ENCODE assay signal across 20 cellular contexts in genomic region chr17:31466096-31466495, GRCh38.
"Had no signal": no experiment of that assay in that cellular context is flagged by ENCODE, and none has a peak within 500 bp of the region (broad histone marks: within the 10 kb centered on the region; RNA-seq: fewer than 3 reads in every experiment).

No MANE protein-coding gene starts in this region.

- H3K27ac Mint-ChIP-seq: activated CD4-positive, alpha-beta memory T cell treated with anti-CD3 and anti-CD28 coated beads, Interleukin-2, amount 10 ng/mL, durations not matched to agents 7 days and 5 days; activated CD8-positive, alpha-beta memory T cell treated with anti-CD3 and anti-CD28 coated beads, Interleukin-2, amount 10 ng/mL, durations not matched to agents 7 days and 5 days; activated naive CD4-positive, alpha-beta T cell treated with anti-CD3 and anti-CD28 coated beads for 36 hours; activated T-helper 2 cell treated with anti-CD3 and anti-CD28 coated beads, Interferon-gamma antibody, Interleukin-2, Interleukin-4, amounts not matched to agents 10 μg/mL and 5 μg/mL and 100 μg/mL, durations not matched to agents 14 hours and 24 hours and 36 hours; effector memory CD8-positive, alpha-beta T cell; immature natural killer cell; memory B cell; natural killer cell treated with Interleukin-12 subunit alpha and Interleukin-12 subunit beta and Interleukin-15 and Interleukin-18, amount 100 ng/mL, for 72 hours; T-helper 2 cell treated with Interferon-gamma antibody and Interleukin-4, amounts not matched to agents 5 μg/mL and 100 μg/mL, for 36 hours had no signal

- H3K9me3 Mint-ChIP-seq: activated CD4-positive, alpha-beta memory T cell treated with anti-CD3 and anti-CD28 coated beads, Interleukin-2, amount 10 ng/mL, durations not matched to agents 7 days and 5 days; activated naive CD4-positive, alpha-beta T cell treated with anti-CD3 and anti-CD28 coated beads for 36 hours; activated T-helper 2 cell treated with anti-CD3 and anti-CD28 coated beads, Interferon-gamma antibody, Interleukin-2, Interleukin-4, amounts not matched to agents 10 μg/mL and 5 μg/mL and 100 μg/mL, durations not matched to agents 14 hours and 24 hours and 36 hours; effector memory CD8-positive, alpha-beta T cell; immature natural killer cell; memory B cell; natural killer cell treated with Interleukin-12 subunit alpha and Interleukin-12 subunit beta and Interleukin-15 and Interleukin-18, amount 100 ng/mL, for 72 hours; T-helper 2 cell treated with Interferon-gamma antibody and Interleukin-4, amounts not matched to agents 5 μg/mL and 100 μg/mL, for 36 hours had no signal

- H3K27me3 Mint-ChIP-seq: activated CD4-positive, alpha-beta memory T cell treated with anti-CD3 and anti-CD28 coated beads, Interleukin-2, amount 10 ng/mL, durations not matched to agents 7 days and 5 days; effector memory CD8-positive, alpha-beta T cell; natural killer cell treated with Interleukin-12 subunit alpha and Interleukin-12 subunit beta and Interleukin-15 and Interleukin-18, amount 100 ng/mL, for 72 hours had no signal

- H3K36me3 ChIP-seq: neutrophil, tibial artery had no signal

- H3K27me3 ChIP-seq: neutrophil had no signal

- DNase-seq: activated CD4-positive, alpha-beta memory T cell treated with anti-CD3 and anti-CD28 coated beads, Interleukin-2, amount 10 ng/mL, durations not matched to agents 7 days and 5 days; activated CD4-positive, alpha-beta T cell treated with anti-CD3 and anti-CD28 coated beads for 48 hours; activated CD4-positive, CD25-positive, alpha-beta regulatory T cell; activated CD8-positive, alpha-beta memory T cell treated with anti-CD3 and anti-CD28 coated beads, Interleukin-2, amount 10 ng/mL, durations not matched to agents 7 days and 5 days; activated naive CD4-positive, alpha-beta T cell treated with anti-CD3 and anti-CD28 coated beads for 36 hours; aorta; cerebellar nuclear complex; cortex of kidney; effector memory CD8-positive, alpha-beta T cell; immature natural killer cell; stimulated activated CD4-positive, alpha-beta T cell treated with anti-CD3 and anti-CD28 coated beads, Interleukin-12 subunit alpha, Interleukin-12 subunit beta, amount 100 ng/mL, for 4 hours; stimulated activated CD4-positive, alpha-beta T cell treated with anti-CD3 and anti-CD28 coated beads, Interleukin-1b, Interleukin-23, amount 100 ng/mL, for 48 hours; stimulated activated CD8-positive, alpha-beta memory T cell treated with anti-CD3 and anti-CD28 coated beads, Interleukin-4, amount 100 ng/mL, for 48 hours; stimulated activated naive CD4-positive, alpha-beta T cell; tibial artery had no signal

- H3K4me1 ChIP-seq: tibial artery had no signal

- H3K27ac ChIP-seq: neutrophil, tibial artery had no signal

- H3K9me3 ChIP-seq: neutrophil, tibial artery had no signal

- H3K4me3 Mint-ChIP-seq: activated CD4-positive, alpha-beta memory T cell treated with anti-CD3 and anti-CD28 coated beads, Interleukin-2, amount 10 ng/mL, durations not matched to agents 7 days and 5 days; activated CD8-positive, alpha-beta memory T cell treated with anti-CD3 and anti-CD28 coated beads, Interleukin-2, amount 10 ng/mL, durations not matched to agents 7 days and 5 days; activated naive CD4-positive, alpha-beta T cell treated with anti-CD3 and anti-CD28 coated beads for 36 hours; effector memory CD8-positive, alpha-beta T cell; immature natural killer cell; memory B cell; natural killer cell treated with Interleukin-12 subunit alpha and Interleukin-12 subunit beta and Interleukin-15 and Interleukin-18, amount 100 ng/mL, for 72 hours; T-helper 2 cell treated with Interferon-gamma antibody and Interleukin-4, amounts not matched to agents 5 μg/mL and 100 μg/mL, for 36 hours had no signal

- H3K36me3 Mint-ChIP-seq: activated CD8-positive, alpha-beta memory T cell treated with anti-CD3 and anti-CD28 coated beads, Interleukin-2, amount 10 ng/mL, durations not matched to agents 7 days and 5 days; immature natural killer cell; memory B cell; natural killer cell treated with Interleukin-12 subunit alpha and Interleukin-12 subunit beta and Interleukin-15 and Interleukin-18, amount 100 ng/mL, for 72 hours had no signal

- H3K4me3 ChIP-seq: tibial artery had no signal
